ENCODE assay signal across 19 cellular contexts in genomic region chr9:106930477-106930876, GRCh38.
DNase-seq lines count a peak whose midpoint lies in the region; ATAC-seq, FAIRE-seq and TF ChIP-seq lines count a peak whose summit lies in the region.
"Had no signal": no experiment of that assay in that cellular context is flagged by ENCODE, and none has a peak within 500 bp of the region (broad histone marks: within the 10 kb centered on the region; RNA-seq: fewer than 3 reads in every experiment).

No MANE protein-coding gene starts in this region.

- no peak for TF ChIP-seq POLR2A in heart left ventricle (IDR thresholded peaks at IDR 0.05)

- peaks cover 0 to 86% (median 52%) of the 10 kb centered on the region in 9 donors for H3K36me3 ChIP-seq in heart left ventricle
- H3K36me3 ChIP-seq in endocrine pancreas (ENCODE audit: control insufficient read depth, insufficient read depth, low read length) = peaks cover 5% of the 10 kb centered on the region
- H3K36me3 ChIP-seq in small intestine (ENCODE audit: control insufficient read depth in 2 of 2, insufficient read depth in 2 of 2, low read length in 2 of 2) = peaks cover 0 to 2% of the 10 kb centered on the region in 2 donors
- H3K36me3 ChIP-seq in left lung = peaks cover 0 to 22% of the 10 kb centered on the region in 2 donors
- H3K36me3 ChIP-seq in OCI-LY7 (ENCODE audit: insufficient read depth, low read length) = no peaks in the 10 kb centered on the region

- H3K79me2 ChIP-seq in OCI-LY7 (ENCODE audit: insufficient read depth, low read depth, low read length) = no peaks in the 10 kb centered on the region

- no peak overlapping the region for H3K4me3 ChIP-seq in heart left ventricle
- peak overlapping the region; percentile 8 for H3K4me3 ChIP-seq in endocrine pancreas (ENCODE audit: control insufficient read depth, insufficient read depth, low read length)
- H3K4me3 ChIP-seq in small intestine (ENCODE audit: low read depth in 1 of 2, low read length in 2 of 2) = no peak overlapping the region
- H3K4me3 ChIP-seq in left lung = no peak overlapping the region
- H3K4me3 ChIP-seq in OCI-LY7 (ENCODE audit: low read depth, low read length, poor library complexity, severe bottlenecking) = no peak overlapping the region
- H3K4me3 ChIP-seq: BLaER1, GM23248 had no signal

- no peak for DNase-seq in heart left ventricle
- no peak for DNase-seq in cardiac septum (ENCODE audit: low spot score)
- DNase-seq in left kidney (ENCODE audit: low read depth, low spot score) = peak; percentile 41
- DNase-seq in small intestine = peak; percentile 33
- no peak for DNase-seq in left lung
- DNase-seq in OCI-LY7 (ENCODE audit: low spot score) = no peak
- DNase-seq: CD8-positive, alpha-beta memory T cell; GF-D8; GM23248; KBM-7; NCI-H1417 treated with DMSO at 0.1 percent for 48 hours; NCI-H2029; NCI-H2171 treated with DMSO at 0.1 percent for 48 hours; NCI-H446 treated with DMSO at 0.1 percent for 48 hours had no signal

- ATAC-seq in heart left ventricle (peak in 2 of 4 donors; percentile 26 to 38), HG02588 (IDR thresholded peaks at IDR 0.05; ENCODE audit: unreplicated experiment) (no peak), left lung (no peak)
- ATAC-seq: HCT116 had no signal

- intact Hi-C loops in heart left ventricle (cut with DNase I) = loop anchor here in 1 of 10 donors (5.0 kb wide), 1 partner anchor 68 kb away; the partner anchor contains the start of gene ZNF462
- intact Hi-C loops in cardiac septum (cut with DNase I) = loop anchor here (10.0 kb wide), 1 partner anchor 1026 kb away; no protein-coding TSS in a partner anchor
- intact Hi-C loops in left lung (cut with DNase I) = no loop called here
- intact Hi-C loops in OCI-LY7 (cut with micrococcal nuclease; ENCODE audit: unreplicated experiment) = no loop called here

- no peaks in the 10 kb centered on the region for H4K20me1 ChIP-seq in OCI-LY7 (ENCODE audit: insufficient read depth, low read length)
- H4K20me1 ChIP-seq: BLaER1 had no signal

- POLR2A ChIA-PET in OCI-LY7 (lab: Charles Lee) = interaction anchor here (1.7 kb wide), 1 partner anchor 9 kb away, joined by 7 read pairs; no protein-coding TSS in a partner anchor

- H3K27me3 ChIP-seq in heart left ventricle = no peaks in the 10 kb centered on the region
- H3K27me3 ChIP-seq in endocrine pancreas (ENCODE audit: control insufficient read depth, insufficient read depth, low read length) = no peaks in the 10 kb centered on the region
- H3K27me3 ChIP-seq in small intestine (ENCODE audit: control insufficient read depth in 2 of 2, insufficient read depth in 2 of 2, low read length in 2 of 2) = no peaks in the 10 kb centered on the region
- H3K27me3 ChIP-seq in left lung = no peaks in the 10 kb centered on the region
- H3K27me3 ChIP-seq: BLaER1 had no signal

- H3K9me3 ChIP-seq in heart left ventricle = no peaks in the 10 kb centered on the region
- no peaks in the 10 kb centered on the region for H3K9me3 ChIP-seq in endocrine pancreas (ENCODE audit: control insufficient read depth, low read length)
- no peaks in the 10 kb centered on the region for H3K9me3 ChIP-seq in small intestine (ENCODE audit: control insufficient read depth, low read depth)
- no peaks in the 10 kb centered on the region for H3K9me3 ChIP-seq in left lung
- no peaks in the 10 kb centered on the region for H3K9me3 ChIP-seq in OCI-LY7 (ENCODE audit: low read length)

- H3K4me1 ChIP-seq in heart left ventricle = peaks cover 0 to 29% (median 17%) of the 10 kb centered on the region in 12 donors
- peaks cover 39% of the 10 kb centered on the region for H3K4me1 ChIP-seq in endocrine pancreas (ENCODE audit: control insufficient read depth, insufficient read depth, low read length)
- no peaks in the 10 kb centered on the region for H3K4me1 ChIP-seq in small intestine (ENCODE audit: control insufficient read depth in 2 of 2, insufficient read depth in 1 of 2, low read depth in 1 of 2, low read length in 1 of 2)
- peaks cover 9 to 10% of the 10 kb centered on the region in 2 donors for H3K4me1 ChIP-seq in left lung
- H3K4me1 ChIP-seq in OCI-LY7 (ENCODE audit: insufficient read depth, low read length, poor library complexity, severe bottlenecking) = no peaks in the 10 kb centered on the region
- H3K4me1 ChIP-seq: BLaER1 had no signal

- no peak for FAIRE-seq in small intestine (lab: Jason Lieb, UNC)
- FAIRE-seq: GM12891 had no signal

- CTCF ChIA-PET in OCI-LY7 (lab: Charles Lee; ENCODE audit: unreplicated experiment) = no interaction called here

- BruUV-seq in OCI-LY7 (replicated peaks; lab: Mats Ljungman, UMichigan) = no TSS peak

- H3K4me2 ChIP-seq in OCI-LY7 (ENCODE audit: low read length) = no peak overlapping the region
- H3K4me2 ChIP-seq: BLaER1 had no signal

- 74 to 82% (median 79%) methylated on average over 8 of the region's 8 CpGs for WGBS in heart left ventricle, 4 donors
- WGBS in small intestine, 3 donors = 28 to 71% (median 39%) methylated on average over 8 of the region's 8 CpGs

- H3K9ac ChIP-seq in endocrine pancreas (ENCODE audit: control insufficient read depth, insufficient read depth, low read length) = no peak overlapping the region
- H3K9ac ChIP-seq: BLaER1, GM23248 had no signal

- peak overlapping the region in 7 of 12 donors; percentile 32 to 71 (median 51) for H3K27ac ChIP-seq in heart left ventricle
- H3K27ac ChIP-seq in small intestine (ENCODE audit: low read depth in 1 of 2, low read length in 1 of 2) = no peak overlapping the region
- no peak overlapping the region for H3K27ac ChIP-seq in left lung
- no peak overlapping the region for H3K27ac ChIP-seq in OCI-LY7 (ENCODE audit: low read depth, low read length, poor library complexity, severe bottlenecking)
- H3K27ac ChIP-seq: BLaER1, GM23248 had no signal

- H3K9me2 ChIP-seq in OCI-LY7 (ENCODE audit: insufficient read depth, low read length) = no peaks in the 10 kb centered on the region

- no peak overlapping the region for H2AFZ ChIP-seq in OCI-LY7 (ENCODE audit: low read length)
- H2AFZ ChIP-seq: GM23248 had no signal

- TF ChIP-seq CTCF in heart left ventricle (IDR thresholded peaks at IDR 0.05) (no peak), left lung (IDR thresholded peaks at IDR 0.05) (no peak), OCI-LY7 (conservative IDR thresholded peaks at IDR 0.05; ENCODE audit: low read length) (no peak)

Comparison
In these comparisons a context has a peak if more than half of its experiments do, and no peak if none do; other contexts are left out.
1. DNase-seq: peak in left kidney (single experiment) and small intestine (single experiment); none in heart left ventricle (0 of 5), cardiac septum (single experiment), left lung (0 of 2) and OCI-LY7 (single experiment).
2. H3K27ac ChIP-seq: peak in heart left ventricle (7 of 12); none in small intestine (0 of 2), left lung (0 of 2) and OCI-LY7 (single experiment).